ENCODE assay signal across 8 cellular contexts in genomic region chr12:11650279-11650696, GRCh38. TPM values are rescaled to one million over a fixed set of nuclear protein-coding genes. Genes with fewer than 3 reads are reported as not detected.
A peak's percentile ranks its signal among the peaks of the same experiment; 100 is the strongest.
DNase-seq lines count a peak whose midpoint lies in the region; ATAC-seq and TF ChIP-seq lines count a peak whose summit lies in the region.

No MANE protein-coding gene starts in this region.

- peaks cover 51% of the 10 kb centered on the region for H3K4me1 Mint-ChIP-seq in CD4-positive, alpha-beta T cell (ENCODE audit: low read depth)
- H3K4me1 Mint-ChIP-seq in naive thymus-derived CD8-positive, alpha-beta T cell: peaks cover 17 to 47% (median 39%) of the 10 kb centered on the region in 4 donors

- peak overlapping the region; percentile 51 for H3K27ac ChIP-seq in CD4-positive, alpha-beta T cell (ENCODE audit: low read depth, low read length)

- intact Hi-C loops in CD4-positive, alpha-beta T cell (cut with DNase I, micrococcal nuclease): loop anchor here in 1 of 2 experiments (2.0 to 10.0 kb wide), 4 partner anchors 77 to 705 kb away; partner anchors contain the start of genes BORCS5 and MANSC1

- no peaks in the 10 kb centered on the region for H3K27me3 ChIP-seq in CD4-positive, alpha-beta T cell (ENCODE audit: control insufficient read depth, insufficient read depth, low read length)

- H3K9me3 Mint-ChIP-seq in CD4-positive, alpha-beta T cell: no peaks in the 10 kb centered on the region
- no peaks in the 10 kb centered on the region for H3K9me3 Mint-ChIP-seq in naive thymus-derived CD8-positive, alpha-beta T cell

- CTCF ChIA-PET in CD4-positive, alpha-beta T cell (lab: Charles Lee): no interaction called here

- peak in 3 of 10 experiments; percentile 26 to 47 (median 41) for DNase-seq in CD4-positive, alpha-beta T cell
- DNase-seq in NCI-H2029 (lab: John Stamatoyannopoulos, UW) (peak; percentile 45), choroid plexus epithelial cell (ENCODE audit: low read depth) (no peak), DMS153 (lab: John Stamatoyannopoulos, UW) (no peak), D341Med (ENCODE audit: low spot score) (no peak)
- DNase-seq in naive thymus-derived CD8-positive, alpha-beta T cell: peak in 3 of 10 donors; percentile 11 to 40 (median 20)

- peak overlapping the region; percentile 97 for H3K4me3 Mint-ChIP-seq in CD4-positive, alpha-beta T cell
- H3K4me3 Mint-ChIP-seq in naive thymus-derived CD8-positive, alpha-beta T cell: peak overlapping the region; percentile 93 to 99 (median 98)

- no peak for ATAC-seq in CD4-positive, alpha-beta T cell (ENCODE audit: poor library complexity)
- no peak for ATAC-seq in naive thymus-derived CD8-positive, alpha-beta T cell
- ATAC-seq in HG03025 (IDR thresholded peaks at IDR 0.05; ENCODE audit: low FRiP score, unreplicated experiment): no peak
- ATAC-seq in HG03354 (IDR thresholded peaks at IDR 0.05; ENCODE audit: poor library complexity, severe bottlenecking, unreplicated experiment): no peak

- peaks cover 24% of the 10 kb centered on the region for H3K36me3 Mint-ChIP-seq in CD4-positive, alpha-beta T cell (ENCODE audit: low read depth)
- H3K36me3 Mint-ChIP-seq in naive thymus-derived CD8-positive, alpha-beta T cell: peaks cover 0 to 4% (median 0%) of the 10 kb centered on the region in 3 donors

- no peak for TF ChIP-seq CTCF in CD4-positive, alpha-beta T cell (IDR thresholded peaks at IDR 0.05)
- TF ChIP-seq CTCF in choroid plexus epithelial cell (conservative IDR thresholded peaks at IDR 0.05; ENCODE audit: low read depth, low read length): no peak

- POLR2A ChIA-PET in CD4-positive, alpha-beta T cell (lab: Charles Lee): interaction anchor here (0.6 to 2.6 kb wide), 10 partner anchors 9 to 1064 kb away, joined by 3 to 17 read pairs (median 4); no protein-coding TSS in a partner anchor
- POLR2A ChIA-PET in naive thymus-derived CD8-positive, alpha-beta T cell (lab: Charles Lee): interaction anchor here (0.5 to 1.9 kb wide), 9 partner anchors 9 to 1075 kb away, joined by 3 to 12 read pairs (median 5); no protein-coding TSS in a partner anchor

- H3K9me3 ChIP-seq in CD4-positive, alpha-beta T cell (ENCODE audit: control insufficient read depth, low read length): no peaks in the 10 kb centered on the region

- H3K4me3 ChIP-seq in choroid plexus epithelial cell (ENCODE audit: low read depth, low read length): peak overlapping the region; percentile 81

- no peaks in the 10 kb centered on the region for H3K27me3 Mint-ChIP-seq in CD4-positive, alpha-beta T cell
- H3K27me3 Mint-ChIP-seq in naive thymus-derived CD8-positive, alpha-beta T cell: no peaks in the 10 kb centered on the region

- peak overlapping the region; percentile 92 for H3K27ac Mint-ChIP-seq in CD4-positive, alpha-beta T cell
- H3K27ac Mint-ChIP-seq in naive thymus-derived CD8-positive, alpha-beta T cell: peak overlapping the region; percentile 94 to 99 (median 96)

RNA-seq across cellular contexts. Expression of gene ETV6, which starts 0.8 kb away (rescaled TPM):
- total RNA-seq in CD4-positive, alpha-beta T cell: 10 to 100 TPM; 28.5 to 30.2 TPM
- total RNA-seq in naive thymus-derived CD8-positive, alpha-beta T cell: 10 to 100 TPM; 13.0 to 13.2 TPM
- 1 to 10 TPM in 2 of 3 donors, under 1 TPM in 1; 0.94 to 2.2 (median 1.3) TPM for polyA plus RNA-seq in naive thymus-derived CD8-positive, alpha-beta T cell
